In the genomic region with DNA sequence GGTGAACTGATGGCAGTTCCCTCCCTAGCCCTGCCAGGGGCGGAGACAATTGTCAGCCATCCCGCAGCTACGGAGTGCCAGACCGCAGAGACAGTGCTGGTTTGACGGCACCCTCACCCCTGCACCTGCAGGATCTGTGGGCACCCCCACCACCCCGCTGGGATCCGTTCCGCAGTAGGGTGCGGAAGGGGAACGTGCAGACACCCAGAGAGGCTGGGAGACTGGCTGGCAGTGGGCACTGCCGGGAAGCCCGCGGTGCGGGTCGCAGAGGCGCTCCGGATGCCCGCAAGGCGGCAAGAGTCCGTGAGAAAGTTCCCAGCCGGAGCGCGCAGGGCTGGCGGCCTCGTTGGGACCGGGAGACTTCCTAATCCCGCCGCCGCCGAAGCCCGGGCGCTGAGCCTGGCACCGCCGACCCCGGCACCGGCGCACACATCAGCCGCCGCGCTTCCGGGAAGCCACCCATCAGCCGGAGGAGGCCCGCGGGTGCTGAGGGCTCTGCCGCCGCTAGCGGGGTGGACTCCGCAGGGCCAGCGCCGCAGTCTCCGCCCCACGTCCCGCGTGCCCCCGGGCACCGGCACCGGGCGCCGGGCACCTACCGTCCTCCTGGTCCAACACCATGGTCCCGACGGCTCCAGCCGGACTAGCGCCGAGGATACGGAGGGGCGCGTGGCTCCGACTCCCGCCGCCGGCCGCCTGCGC, we compare ENCODE assay signal across 8 cellular contexts. TPM values are rescaled to one million over a fixed set of nuclear protein-coding genes. Genes with fewer than 3 reads are reported as not detected.
DNase-seq lines count a peak whose midpoint lies in the region; ATAC-seq, FAIRE-seq and TF ChIP-seq lines count a peak whose summit lies in the region.

No MANE protein-coding gene starts in this region.

- DNase-seq in A549 (ENCODE audit: low read depth in 1 of 2, low spot score in 1 of 2) = peak in 1 of 2 experiments; percentile 67
- DNase-seq in colonic mucosa = no peak
- DNase-seq in upper lobe of right lung = peak; percentile 63
- DNase-seq in NCI-H146 treated with DMSO at 0.1 percent for 48 hours (lab: John Stamatoyannopoulos, UW; ENCODE audit: unreplicated experiment) = no peak

- H3K36me3 ChIP-seq in HUES48 (ENCODE audit: control insufficient read depth, insufficient read depth, low read length) (no peaks in the 10 kb centered on the region), colonic mucosa (no peaks in the 10 kb centered on the region), upper lobe of right lung (no peaks in the 10 kb centered on the region)

- no peak for FAIRE-seq in A549 (lab: Jason Lieb, UNC)

- H3K4me1 ChIP-seq in A549 (peaks cover 8% of the 10 kb centered on the region; the same call in 2 of the 3 replicates), HUES48 (ENCODE audit: control insufficient read depth, insufficient read depth, low read length) (peaks cover 10% of the 10 kb centered on the region), colonic mucosa (peaks cover 5% of the 10 kb centered on the region), mononuclear cell (ENCODE audit: insufficient read depth, low read length) (peaks cover 12% of the 10 kb centered on the region), upper lobe of right lung (peaks cover 19% of the 10 kb centered on the region)

- H3K27ac ChIP-seq in A549 (peak overlapping the region; percentile 68 to 84), HUES48 (ENCODE audit: low read depth, low read length) (no peak overlapping the region), colonic mucosa (no peak overlapping the region), upper lobe of right lung (no peak overlapping the region)

- 0 out of 2 replicates have a peak, but pooled peaks have one; percentile 21 for TF ChIP-seq POLR2A in A549 (IDR thresholded peaks at IDR 0.05; ENCODE audit: low read length)

- WGBS in A549 (ENCODE audit: missing lambda C conversion rate) = 9% methylated on average over 16 of the region's 74 CpGs

- H3K4me2 ChIP-seq in A549 = peak overlapping the region; percentile 98

- CTCF ChIA-PET in A549 (lab: Yijun Ruan, JAX) = interaction anchor here (1.0 to 16.5 kb wide), 3 partner anchors 18 to 299 kb away, joined by 4 to 424 read pairs (median 184); no protein-coding TSS in a partner anchor

- TF ChIP-seq RAD21 in A549 (conservative IDR thresholded peaks at IDR 0.05 in 1 of 2, IDR thresholded peaks at IDR 0.05 in 1 of 2) = no peak

- ATAC-seq in A549 = peak; percentile 52 to 68
- ATAC-seq in upper lobe of right lung = peak; percentile 23
- no peak for ATAC-seq in GM21360 (IDR thresholded peaks at IDR 0.05; ENCODE audit: unreplicated experiment)
- ATAC-seq in GM21529 (IDR thresholded peaks at IDR 0.05; ENCODE audit: unreplicated experiment) = no peak

- H3K9ac ChIP-seq in HUES48 (ENCODE audit: low read depth, low read length) = no peak overlapping the region
- no peak overlapping the region for H3K9ac ChIP-seq in colonic mucosa (ENCODE audit: low read depth in 2 of 2, low read length in 2 of 2)

- TF ChIP-seq EP300 in A549 (IDR thresholded peaks at IDR 0.05) = no peak

- TF ChIP-seq CTCF in A549 (IDR thresholded peaks at IDR 0.05) = no peak
- TF ChIP-seq CTCF in colonic mucosa (IDR thresholded peaks at IDR 0.05) = no peak
- no peak for TF ChIP-seq CTCF in upper lobe of right lung (IDR thresholded peaks at IDR 0.05)

- no peaks in the 10 kb centered on the region for H3K9me3 ChIP-seq in A549
- no peaks in the 10 kb centered on the region for H3K9me3 ChIP-seq in HUES48 (ENCODE audit: control insufficient read depth, insufficient read depth, low read length)
- H3K9me3 ChIP-seq in colonic mucosa = no peaks in the 10 kb centered on the region
- no peaks in the 10 kb centered on the region for H3K9me3 ChIP-seq in mononuclear cell (ENCODE audit: low read depth, low read length)
- H3K9me3 ChIP-seq in upper lobe of right lung = no peaks in the 10 kb centered on the region

- POLR2A ChIA-PET in A549 (lab: Yijun Ruan, JAX) = no interaction called here

- intact Hi-C loops in colonic mucosa (cut with DNase I) (no loop called here), upper lobe of right lung (cut with DNase I) (no loop called here)

- H3K27me3 ChIP-seq in HUES48 (ENCODE audit: control insufficient read depth, insufficient read depth, low read length) (peaks cover 87% of the 10 kb centered on the region), colonic mucosa (peaks cover 49% of the 10 kb centered on the region), mononuclear cell (ENCODE audit: insufficient read depth, low read length) (peaks cover 79% of the 10 kb centered on the region), upper lobe of right lung (peaks cover 70% of the 10 kb centered on the region)

- H3K4me3 ChIP-seq in A549 = peak overlapping the region; percentile 79
- H3K4me3 ChIP-seq in HUES48 (ENCODE audit: low read depth, low read length) = peak overlapping the region; percentile 59
- peak overlapping the region; percentile 30 for H3K4me3 ChIP-seq in colonic mucosa
- peak overlapping the region; percentile 6 for H3K4me3 ChIP-seq in mononuclear cell (ENCODE audit: low read length)
- H3K4me3 ChIP-seq in upper lobe of right lung = peak overlapping the region; percentile 38

TF ChIP-seq in A549, 52 proteins besides CTCF, POLR2A, EP300 and RAD21:
- TF ChIP-seq, protein P1, sequence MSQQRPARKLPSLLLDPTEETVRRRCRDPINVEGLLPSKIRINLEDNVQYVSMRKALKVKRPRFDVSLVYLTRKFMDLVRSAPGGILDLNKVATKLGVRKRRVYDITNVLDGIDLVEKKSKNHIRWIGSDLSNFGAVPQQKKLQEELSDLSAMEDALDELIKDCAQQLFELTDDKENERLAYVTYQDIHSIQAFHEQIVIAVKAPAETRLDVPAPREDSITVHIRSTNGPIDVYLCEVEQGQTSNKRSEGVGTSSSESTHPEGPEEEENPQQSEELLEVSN (IDR thresholded peaks at IDR 0.05; ENCODE audit: borderline replicate concordance, low read depth) = peak; percentile 53
- TF ChIP-seq, protein P2, sequence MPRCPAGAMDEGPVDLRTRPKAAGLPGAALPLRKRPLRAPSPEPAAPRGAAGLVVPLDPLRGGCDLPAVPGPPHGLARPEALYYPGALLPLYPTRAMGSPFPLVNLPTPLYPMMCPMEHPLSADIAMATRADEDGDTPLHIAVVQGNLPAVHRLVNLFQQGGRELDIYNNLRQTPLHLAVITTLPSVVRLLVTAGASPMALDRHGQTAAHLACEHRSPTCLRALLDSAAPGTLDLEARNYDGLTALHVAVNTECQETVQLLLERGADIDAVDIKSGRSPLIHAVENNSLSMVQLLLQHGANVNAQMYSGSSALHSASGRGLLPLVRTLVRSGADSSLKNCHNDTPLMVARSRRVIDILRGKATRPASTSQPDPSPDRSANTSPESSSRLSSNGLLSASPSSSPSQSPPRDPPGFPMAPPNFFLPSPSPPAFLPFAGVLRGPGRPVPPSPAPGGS (IDR thresholded peaks at IDR 0.05) = no peak
- TF ChIP-seq, protein P3, sequence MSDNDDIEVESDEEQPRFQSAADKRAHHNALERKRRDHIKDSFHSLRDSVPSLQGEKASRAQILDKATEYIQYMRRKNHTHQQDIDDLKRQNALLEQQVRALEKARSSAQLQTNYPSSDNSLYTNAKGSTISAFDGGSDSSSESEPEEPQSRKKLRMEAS (IDR thresholded peaks at IDR 0.05) = peak; percentile 20; the same call in 1 of the 2 replicates

RNA-seq across cellular contexts. Expression of gene LMO1, which starts 4.3 kb away (rescaled TPM):
- polyA plus RNA-seq in A549 (2011; rRNA removed) = 0.18 and 1.3 TPM in 2 replicates
- polyA plus RNA-seq in A549 (2012; cell fraction: cytosol; rRNA removed) = 0.99 and 1.2 TPM in 2 replicates
- 1.3 and 1.4 TPM in 2 replicates for polyA plus RNA-seq in A549 (2012; cell fraction: nucleus; rRNA removed)
- 1.1 to 3.1 TPM (median 2.7 TPM) in 3 replicates for polyA plus RNA-seq in A549 (2017; fragmentation: RNase III; extraction: RNeasy Plus Mini Kit Qiagen cat#74134 plus additional on column Dnase treatment)
- polyA minus RNA-seq in A549 (2011; rRNA and poly(A)+ RNA removed) = 0.83 TPM in 1 of 2 replicates, not detected in the other
- total RNA-seq in colonic mucosa = not detected
- not detected for total RNA-seq in mononuclear cell
- total RNA-seq in upper lobe of right lung = not detected

Comparison
In these comparisons a context has a peak if more than half of its experiments do, and no peak if none do; other contexts are left out.
1. ATAC-seq: peak in A549 (2 of 2) and upper lobe of right lung (single experiment); none in GM21360 (single experiment) and GM21529 (single experiment).
2. H3K27ac ChIP-seq: peak in A549 (2 of 2); none in HUES48 (single experiment), colonic mucosa (single experiment) and upper lobe of right lung (single experiment).
3. H3K4me3 ChIP-seq: peak in every context shown above with its lines; median percentile 79 in A549; 59 in HUES48; 38 in upper lobe of right lung; 30 in colonic mucosa; 6 in mononuclear cell.